In the genomic region with DNA sequence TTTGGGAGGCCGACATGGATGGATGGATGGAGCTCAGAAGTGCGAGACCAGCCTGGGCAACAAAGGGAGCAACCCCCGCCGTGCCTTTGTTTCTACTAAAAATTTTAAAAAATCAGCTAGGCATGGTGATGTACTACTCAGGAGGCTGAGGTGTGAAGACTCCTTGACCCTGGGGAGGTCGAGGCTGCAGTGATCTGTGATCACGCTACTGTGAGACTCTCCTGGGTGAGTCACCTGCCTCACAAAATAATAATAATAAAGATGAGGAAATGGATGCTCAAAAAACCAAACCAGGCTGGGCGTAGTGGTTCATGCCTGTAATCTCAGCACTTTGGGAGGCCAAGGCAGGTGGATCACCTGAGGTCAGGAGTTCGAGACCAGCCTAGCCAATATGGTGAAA, we compare ENCODE assay signal across 22 cellular contexts. TPM values are rescaled to one million over a fixed set of nuclear protein-coding genes. Genes with fewer than 3 reads are reported as not detected.
DNase-seq lines count a peak whose midpoint lies in the region; ATAC-seq, FAIRE-seq and TF ChIP-seq lines count a peak whose summit lies in the region.
"Had no signal": no experiment of that assay in that cellular context is flagged by ENCODE, and none has a peak within 500 bp of the region (broad histone marks: within the 10 kb centered on the region; RNA-seq: fewer than 3 reads in every experiment).

No MANE protein-coding gene starts in this region.

- no peak overlapping the region for H2BK5ac ChIP-seq in H1 (ENCODE audit: low read depth, low read length)

- H4K20me1 ChIP-seq in H1 (replicated peaks in 1 of 2; ENCODE audit: control insufficient read depth in 1 of 2, insufficient read depth in 2 of 2, low read length in 2 of 2): no peaks in the 10 kb centered on the region

- CTCF ChIA-PET in H1 (lab: Charles Lee; ENCODE audit: partially characterized antibody): interaction anchor here (0.6 to 2.3 kb wide), 6 partner anchors 14 to 243 kb away, joined by 3 to 9 read pairs (median 4); a partner anchor contains a TSS

- H3K14ac ChIP-seq in H1 (ENCODE audit: insufficient read length): no peak overlapping the region

- no peak overlapping the region for H3K18ac ChIP-seq in H1 (ENCODE audit: extremely low read depth, low read length)

- H2BK20ac ChIP-seq in H1 (ENCODE audit: low read length): no peak overlapping the region

- no peak overlapping the region for H2AK5ac ChIP-seq in H1 (ENCODE audit: low read depth, low read length)

- peaks cover 6 to 11% of the 10 kb centered on the region in 2 experiments for H3K9me3 ChIP-seq in CD4-positive, CD25-positive, alpha-beta regulatory T cell (ENCODE audit: control insufficient read depth in 2 of 2, low read length in 2 of 2)
- H3K9me3 ChIP-seq in HUES48 (ENCODE audit: control insufficient read depth, insufficient read depth, low read length) (no peaks in the 10 kb centered on the region), H1 (ENCODE audit: insufficient read depth in 2 of 2, low read depth in 1 of 2, low read length in 1 of 2) (no peaks in the 10 kb centered on the region), iPS-20b (ENCODE audit: insufficient read depth, low read depth, low read length) (no peaks in the 10 kb centered on the region), right cardiac atrium (ENCODE audit: control insufficient read depth, low read length) (no peaks in the 10 kb centered on the region)
- H3K9me3 ChIP-seq: BE2C, SK-N-SH had no signal

- no peak overlapping the region for H4K91ac ChIP-seq in H1 (replicated peaks; ENCODE audit: insufficient read length, low read length)

- H3K27me3 Mint-ChIP-seq in CD4-positive, CD25-positive, alpha-beta regulatory T cell: no peaks in the 10 kb centered on the region
- H3K27me3 Mint-ChIP-seq: CD4-positive, alpha-beta T cell had no signal

- H3K9me3 Mint-ChIP-seq in CD4-positive, CD25-positive, alpha-beta regulatory T cell: peaks cover 0 to 9% (median 0%) of the 10 kb centered on the region in 7 donors
- H3K9me3 Mint-ChIP-seq: CD4-positive, alpha-beta T cell had no signal

- peaks cover 28 to 55% (median 37%) of the 10 kb centered on the region in 4 donors for H3K4me1 Mint-ChIP-seq in CD4-positive, CD25-positive, alpha-beta regulatory T cell

- TF ChIP-seq CTCF in H1 (IDR thresholded peaks at IDR 0.05; ENCODE audit: control extremely low read depth in 1 of 3, insufficient read depth in 1 of 3, low read depth in 1 of 3, low read length in 3 of 3): no peak

- H3K4me1 ChIP-seq in CD4-positive, CD25-positive, alpha-beta regulatory T cell (ENCODE audit: control insufficient read depth, insufficient read depth, low read length, poor library complexity, severe bottlenecking): no peaks in the 10 kb centered on the region
- H3K4me1 ChIP-seq in HUES48 (ENCODE audit: control insufficient read depth, insufficient read depth, low read length) (peaks cover 68% of the 10 kb centered on the region), H1 (replicated peaks in 1 of 4; ENCODE audit: control insufficient read depth in 3 of 4, insufficient read depth in 4 of 4, low read length in 3 of 4) (peaks cover 5 to 44% (median 30%) of the 10 kb centered on the region in 4 experiments), iPS-20b (ENCODE audit: insufficient read depth, low read length) (peaks cover 59% of the 10 kb centered on the region), right cardiac atrium (ENCODE audit: control insufficient read depth, insufficient read depth, low read length) (no peaks in the 10 kb centered on the region)

- TF ChIP-seq EP300 in H1 (IDR thresholded peaks at IDR 0.05; ENCODE audit: borderline replicate concordance in 1 of 2, low read depth in 2 of 2, low read length in 2 of 2): no peak

- H3K56ac ChIP-seq in H1 (replicated peaks; ENCODE audit: insufficient read length, low read depth, low read length): no peak overlapping the region

- H3K79me2 ChIP-seq in H1 (ENCODE audit: control insufficient read depth in 1 of 2, insufficient read depth in 2 of 2, low read length in 2 of 2): peaks cover 0 to 58% of the 10 kb centered on the region in 2 experiments; a peak in 3 of 4 replicates

- H4K8ac ChIP-seq in H1 (ENCODE audit: extremely low read depth, insufficient read depth, low read length): no peak overlapping the region

- no peak for TF ChIP-seq POLR2A in H1 (IDR thresholded peaks at IDR 0.05; ENCODE audit: control extremely low read depth in 1 of 2, low read depth in 2 of 2, low read length in 2 of 2)

- H3K36me3 Mint-ChIP-seq in CD4-positive, CD25-positive, alpha-beta regulatory T cell: peaks cover 21% of the 10 kb centered on the region

- no peak overlapping the region for H2BK12ac ChIP-seq in H1 (ENCODE audit: low read depth, low read length)

- peak overlapping the region; percentile 56 to 59; a peak in 3 of 4 replicates for H3K4me2 ChIP-seq in H1 (ENCODE audit: insufficient read depth in 1 of 2, low read depth in 2 of 2, low read length in 2 of 2)
- H3K4me2 ChIP-seq: SK-N-SH had no signal

- H3K27me3 ChIP-seq in CD4-positive, CD25-positive, alpha-beta regulatory T cell (ENCODE audit: control insufficient read depth, insufficient read depth, low read length): no peaks in the 10 kb centered on the region
- no peaks in the 10 kb centered on the region for H3K27me3 ChIP-seq in HUES48 (ENCODE audit: control insufficient read depth, insufficient read depth, low read length)
- H3K27me3 ChIP-seq in H1 (replicated peaks in 1 of 4; ENCODE audit: control insufficient read depth in 3 of 4, extremely low read depth in 1 of 4, insufficient read depth in 3 of 4, low read length in 3 of 4): no peaks in the 10 kb centered on the region
- no peaks in the 10 kb centered on the region for H3K27me3 ChIP-seq in iPS-20b (ENCODE audit: insufficient read depth, low read length)
- no peaks in the 10 kb centered on the region for H3K27me3 ChIP-seq in right cardiac atrium (ENCODE audit: control insufficient read depth, insufficient read depth)
- H3K27me3 ChIP-seq: BE2C had no signal

- no peak overlapping the region for H3K23ac ChIP-seq in H1 (ENCODE audit: insufficient read length)

- no peak overlapping the region for H3K27ac ChIP-seq in CD4-positive, CD25-positive, alpha-beta regulatory T cell (ENCODE audit: insufficient read depth, low read length, poor library complexity, severe bottlenecking)
- H3K27ac ChIP-seq in HUES48 (ENCODE audit: low read depth, low read length) (peak overlapping the region; percentile 40), H1 (ENCODE audit: low read depth, low read length) (no peak overlapping the region), iPS-20b (ENCODE audit: low read length) (no peak overlapping the region), right cardiac atrium (ENCODE audit: low read length) (no peak overlapping the region)
- H3K27ac ChIP-seq: GM23248, RWPE1 had no signal

- no peak overlapping the region for H3K4me3 Mint-ChIP-seq in CD4-positive, CD25-positive, alpha-beta regulatory T cell
- H3K4me3 Mint-ChIP-seq: CD4-positive, alpha-beta T cell had no signal

- peak overlapping the region; percentile 8 for H4K5ac ChIP-seq in H1 (ENCODE audit: insufficient read length, low read depth, low read length)

- TF ChIP-seq RAD21 in H1 (IDR thresholded peaks at IDR 0.05 in 1 of 2, conservative IDR thresholded peaks at IDR 0.05 in 1 of 2; ENCODE audit: low read depth in 2 of 2, low read length in 2 of 2): no peak

- H2BK120ac ChIP-seq in H1 (replicated peaks; ENCODE audit: low read depth, low read length): no peak overlapping the region

- H3K4me3 ChIP-seq in CD4-positive, CD25-positive, alpha-beta regulatory T cell (ENCODE audit: low read depth, low read length): no peak overlapping the region
- 0 out of 2 replicates have a peak overlapping the region, but pooled peaks have one; percentile 32 for H3K4me3 ChIP-seq in HUES48 (ENCODE audit: low read depth, low read length)
- H3K4me3 ChIP-seq in H1 (ENCODE audit: extremely low read depth in 1 of 4, insufficient read depth in 2 of 4, low read depth in 3 of 4, low read length in 4 of 4): peak overlapping the region in 1 of 4 experiments; percentile 34; a peak in 2 of 8 replicates
- H3K4me3 ChIP-seq in iPS-20b (ENCODE audit: low read length): peak overlapping the region; percentile 20
- no peak overlapping the region for H3K4me3 ChIP-seq in right cardiac atrium (ENCODE audit: low read length)
- H3K4me3 ChIP-seq: GM23248 had no signal

- intact Hi-C loops in right cardiac atrium (cut with DNase I): no loop called here

- peaks cover 8% of the 10 kb centered on the region for H3K36me3 ChIP-seq in CD4-positive, CD25-positive, alpha-beta regulatory T cell (ENCODE audit: control insufficient read depth, insufficient read depth, low read length)
- H3K36me3 ChIP-seq in HUES48 (ENCODE audit: control insufficient read depth, insufficient read depth, low read length): 0 out of 2 replicates have a peak, but pooled peaks cover 2% of the 10 kb centered on the region
- H3K36me3 ChIP-seq in H1 (ENCODE audit: control insufficient read depth in 2 of 4, insufficient read depth in 4 of 4, low read length in 3 of 4): peaks cover 0 to 2% (median 0%) of the 10 kb centered on the region in 4 experiments; a peak in 1 of 8 replicates
- peaks cover under 1% of the 10 kb centered on the region; the same call in 1 of the 2 replicates for H3K36me3 ChIP-seq in iPS-20b (ENCODE audit: insufficient read depth, low read depth, low read length)

- H3K23me2 ChIP-seq in H1 (ENCODE audit: low read depth, low read length): no peaks in the 10 kb centered on the region

- H3K79me1 ChIP-seq in H1 (ENCODE audit: low read depth, low read length): peaks cover 5% of the 10 kb centered on the region

- no peak overlapping the region for H2AFZ ChIP-seq in H1 (ENCODE audit: low read length)
- H2AFZ ChIP-seq: GM23248 had no signal

- no peak for ATAC-seq in CD4-positive, CD25-positive, alpha-beta regulatory T cell (ENCODE audit: low read depth in 2 of 2)
- ATAC-seq in GM19023 (IDR thresholded peaks at IDR 0.05; ENCODE audit: unreplicated experiment) (no peak), right cardiac atrium (no peak)
- ATAC-seq: HCT116 had no signal

- WGBS in H1 (ENCODE audit: extremely low coverage in 1 of 2, insufficient coverage in 1 of 2, insufficient read length in 1 of 2, insufficient replicate concordance in 2 of 2, low coverage in 1 of 2, low lambda C conversion rate in 2 of 2, missing lambda C conversion rate in 1 of 2), 2 experiments: 47% methylated on average over 8 of the region's 8 CpGs; no CpG with 5 or more reads in 1 of the 2 experiments
- WGBS in right cardiac atrium: 92% methylated on average over 8 of the region's 8 CpGs

- H3K27ac Mint-ChIP-seq in CD4-positive, CD25-positive, alpha-beta regulatory T cell: peak overlapping the region in 2 of 3 donors; percentile 5 to 38
- H3K27ac Mint-ChIP-seq: CD4-positive, alpha-beta T cell had no signal

- H2BK15ac ChIP-seq in H1 (ENCODE audit: low read length): no peak overlapping the region

- POLR2A ChIA-PET in H1 (lab: Charles Lee; ENCODE audit: partially characterized antibody): interaction anchor here (0.9 to 3.5 kb wide), 4 partner anchors 11 to 64 kb away, joined by 3 to 18 read pairs (median 6); a partner anchor contains a TSS

- H3K4ac ChIP-seq in H1 (replicated peaks; ENCODE audit: insufficient read length, low read depth, low read length): no peak overlapping the region

- FAIRE-seq in H1 (lab: Jason Lieb, UNC): no peak
- FAIRE-seq: HTR-8/SVneo had no signal

- H3K9ac ChIP-seq in HUES48 (ENCODE audit: low read depth, low read length) (no peak overlapping the region), H1 (replicated peaks in 1 of 4; ENCODE audit: extremely low read depth in 1 of 4, low read depth in 3 of 4, low read length in 3 of 4) (no peak overlapping the region), iPS-20b (ENCODE audit: low read depth, low read length) (no peak overlapping the region)
- H3K9ac ChIP-seq: GM23248, SK-N-SH had no signal

- no peak for DNase-seq in CD4-positive, CD25-positive, alpha-beta regulatory T cell
- DNase-seq in H1 (ENCODE audit: low read depth in 1 of 2, low spot score in 2 of 2) (no peak), NCI-H526 treated with DMSO at 0.1 percent for 48 hours (lab: John Stamatoyannopoulos, UW) (no peak), OCI-M2 (lab: John Stamatoyannopoulos, UW; ENCODE audit: unreplicated experiment) (no peak), right cardiac atrium (no peak)
- DNase-seq: CD4-positive, alpha-beta T cell; COR-L47; DMS79 treated with DMSO at 0.1 percent for 48 hours; GM23248; Kasumi-1; NCI-H1417; NCI-H2107; NCI-H748 treated with DMSO at 0.1 percent for 48 hours; SHP77 treated with DMSO at 0.1 percent for 48 hours had no signal

RNA-seq across cellular contexts. Expression of a gene that starts 19.2 kb away (rescaled TPM):
- 15.7 TPM for total RNA-seq in CD4-positive, CD25-positive, alpha-beta regulatory T cell
- polyA plus RNA-seq in CD4-positive, CD25-positive, alpha-beta regulatory T cell: 1 to 10 TPM; 3.2 to 5.9 (median 5.1) TPM
- total RNA-seq in H1 (2021; fragmentation: NEBNext Ultra II Directional; extraction: Animal tissue kit (Norgen Biotek cat#: 25700)): 7.9 and 8.5 TPM in 2 replicates
- polyA plus RNA-seq in H1 (2011; rRNA removed): 2.4 and 2.7 TPM in 2 replicates
- polyA plus RNA-seq in H1 (2011; cell fraction: cytosol; rRNA removed): 4.0 TPM
- 2.9 TPM for polyA plus RNA-seq in H1 (2011; cell fraction: nucleus; rRNA removed)
- 4.9 to 6.2 TPM (median 6.1 TPM) in 4 replicates for polyA plus RNA-seq in H1 (2012, experiment 1 of 2)
- 0.60 TPM for polyA plus RNA-seq in H1 (2012, experiment 2 of 2)
- 3.9 TPM for polyA plus RNA-seq in H1 (2013, experiment 1 of 2)
- polyA plus RNA-seq in H1 (2013, experiment 2 of 2): 3.8 TPM
- 11.9 and 16.2 TPM in 2 replicates for polyA minus RNA-seq in H1 (2011; rRNA and poly(A)+ RNA removed)
- 5.3 TPM for polyA minus RNA-seq in H1 (2011; cell fraction: cytosol; rRNA and poly(A)+ RNA removed)
- polyA minus RNA-seq in H1 (2011; cell fraction: nucleus; rRNA and poly(A)+ RNA removed): 8.0 TPM
- 10 to 100 TPM in 1 of 4 donors, 1 to 10 TPM in 3; 7.9 to 10.1 (median 8.6) TPM for total RNA-seq in right cardiac atrium
- polyA plus RNA-seq in right cardiac atrium: 4.9 TPM

RNA-seq across cellular contexts. Expression of a gene that starts 35.5 kb away (rescaled TPM):
- 1.8 TPM for total RNA-seq in CD4-positive, CD25-positive, alpha-beta regulatory T cell
- under 1 TPM; 0.22 to 0.37 (median 0.28) TPM for polyA plus RNA-seq in CD4-positive, CD25-positive, alpha-beta regulatory T cell
- total RNA-seq in H1 (2021; fragmentation: NEBNext Ultra II Directional; extraction: Animal tissue kit (Norgen Biotek cat#: 25700)): 6.7 and 7.2 TPM in 2 replicates
- polyA plus RNA-seq in H1 (2011; rRNA removed) (6.8 and 9.7 TPM in 2 replicates), right cardiac atrium (15.7 TPM)
- 6.6 TPM for polyA plus RNA-seq in H1 (2011; cell fraction: cytosol; rRNA removed)
- 9.2 TPM for polyA plus RNA-seq in H1 (2011; cell fraction: nucleus; rRNA removed)
- polyA plus RNA-seq in H1 (2012, experiment 1 of 2): 5.5 to 7.3 TPM (median 6.5 TPM) in 4 replicates
- 5.1 TPM for polyA plus RNA-seq in H1 (2012, experiment 2 of 2)
- 4.1 TPM for polyA plus RNA-seq in H1 (2013, experiment 1 of 2)
- 3.9 TPM for polyA plus RNA-seq in H1 (2013, experiment 2 of 2)
- 7.0 and 7.5 TPM in 2 replicates for polyA minus RNA-seq in H1 (2011; rRNA and poly(A)+ RNA removed)
- polyA minus RNA-seq in H1 (2011; cell fraction: cytosol; rRNA and poly(A)+ RNA removed): 8.9 TPM
- 6.3 TPM for polyA minus RNA-seq in H1 (2011; cell fraction: nucleus; rRNA and poly(A)+ RNA removed)
- total RNA-seq in right cardiac atrium: 10 to 100 TPM in 3 of 4 donors, 1 to 10 TPM in 1; 6.5 to 15.9 (median 13.2) TPM

Comparison
In these comparisons a context has a peak if more than half of its experiments do, and no peak if none do; other contexts are left out.
1. H3K4me3 ChIP-seq: peak in HUES48 (single experiment) and iPS-20b (single experiment); none in CD4-positive, CD25-positive, alpha-beta regulatory T cell (single experiment) and right cardiac atrium (single experiment).